Comparison of ENCODE assay signal across 20 cellular contexts in genomic region chr4:60619531-60620305, GRCh38.
A peak's percentile ranks its signal among the peaks of the same experiment; 100 is the strongest.
DNase-seq lines count a peak whose midpoint lies in the region; ATAC-seq, FAIRE-seq and TF ChIP-seq lines count a peak whose summit lies in the region.
"Had no signal": no experiment of that assay in that cellular context is flagged by ENCODE, and none has a peak within 500 bp of the region (broad histone marks: within the 10 kb centered on the region; RNA-seq: fewer than 3 reads in every experiment).

No MANE protein-coding gene starts in this region.

- ATAC-seq in left cardiac atrium (no peak), heart left ventricle (no peak), HG02885 (IDR thresholded peaks at IDR 0.05; ENCODE audit: poor library complexity, unreplicated experiment) (no peak)

- H3K9me3 Mint-ChIP-seq in astrocyte (ENCODE audit: unreplicated experiment): peaks cover 7% of the 10 kb centered on the region

- no peak overlapping the region for H3K4me3 Mint-ChIP-seq in astrocyte (ENCODE audit: unreplicated experiment)
- H3K4me3 Mint-ChIP-seq: IgD-negative memory B cell had no signal

- TF ChIP-seq POLR2A in heart left ventricle (IDR thresholded peaks at IDR 0.05): no peak

- no peaks in the 10 kb centered on the region for H3K4me1 Mint-ChIP-seq in astrocyte (ENCODE audit: low read depth, unreplicated experiment)
- H3K4me1 Mint-ChIP-seq: IgD-negative memory B cell had no signal

- peak overlapping the region; percentile 8 for H3K4me2 ChIP-seq in astrocyte (ENCODE audit: low read length)
- H3K4me2 ChIP-seq: BLaER1 had no signal

- no peaks in the 10 kb centered on the region for H3K79me2 ChIP-seq in astrocyte (ENCODE audit: insufficient read depth, low read length)

- H3K27me3 Mint-ChIP-seq in astrocyte (ENCODE audit: low read depth, unreplicated experiment): no peaks in the 10 kb centered on the region
- H3K27me3 Mint-ChIP-seq: IgD-negative memory B cell had no signal

- no peak for FAIRE-seq in astrocyte (lab: Jason Lieb, UNC)
- FAIRE-seq: GM12892, GM19239, RCC 7860 had no signal

- H3K9me3 ChIP-seq in astrocyte (ENCODE audit: insufficient read depth, low read depth, low read length): no peaks in the 10 kb centered on the region
- peaks cover 0 to 24% (median 0%) of the 10 kb centered on the region in 12 donors for H3K9me3 ChIP-seq in heart left ventricle
- H3K9me3 ChIP-seq: BLaER1 had no signal

- H2AFZ ChIP-seq in astrocyte (ENCODE audit: low read depth, low read length): no peak overlapping the region

- H3K27ac ChIP-seq in astrocyte (ENCODE audit: low read depth, low read length): no peak overlapping the region
- no peak overlapping the region for H3K27ac ChIP-seq in heart left ventricle
- H3K27ac ChIP-seq: BLaER1 had no signal

- H3K36me3 Mint-ChIP-seq in astrocyte (ENCODE audit: low read depth, unreplicated experiment): no peaks in the 10 kb centered on the region
- H3K36me3 Mint-ChIP-seq: IgD-negative memory B cell had no signal

- H3K4me3 ChIP-seq in astrocyte (ENCODE audit: insufficient read depth, low read depth, low read length) (no peak overlapping the region), heart left ventricle (no peak overlapping the region)
- H3K4me3 ChIP-seq: BLaER1 had no signal

- no peak overlapping the region for H3K27ac Mint-ChIP-seq in astrocyte (ENCODE audit: unreplicated experiment)
- H3K27ac Mint-ChIP-seq: IgD-negative memory B cell had no signal

- no peaks in the 10 kb centered on the region for H3K4me1 ChIP-seq in astrocyte (ENCODE audit: insufficient read depth, low read length)
- no peaks in the 10 kb centered on the region for H3K4me1 ChIP-seq in heart left ventricle
- H3K4me1 ChIP-seq: BLaER1 had no signal

- intact Hi-C loops in left cardiac atrium (cut with DNase I) (no loop called here), heart left ventricle (cut with DNase I) (no loop called here)

- H3K36me3 ChIP-seq in astrocyte (ENCODE audit: insufficient read depth, low read length) (no peaks in the 10 kb centered on the region), heart left ventricle (no peaks in the 10 kb centered on the region)
- H3K36me3 ChIP-seq: BLaER1 had no signal

- DNase-seq in AG08396 (ENCODE audit: low spot score): peak; percentile 13
- DNase-seq in GM04504 (ENCODE audit: low read depth): peak; percentile 43
- peak; percentile 12 for DNase-seq in astrocyte (ENCODE audit: low read depth)
- DNase-seq in iris pigment epithelial cell (ENCODE audit: low read depth): peak; percentile 3
- DNase-seq in left cardiac atrium: no peak
- DNase-seq in heart left ventricle: no peak
- no peak for DNase-seq in HuH-7.5 (ENCODE audit: low spot score)
- DNase-seq: ACHN, DMS 273 treated with DMSO at 0.1 percent for 48 hours, HCEC 1CT, NCI-H1436 treated with DMSO at 0.1 percent for 48 hours, NCI-H2227 treated with DMSO at 0.1 percent for 48 hours, NCI-H69, SHP77 treated with DMSO at 0.1 percent for 48 hours had no signal

- TF ChIP-seq CTCF in astrocyte (IDR thresholded peaks at IDR 0.05; ENCODE audit: insufficient read depth, low read depth, low read length): no peak
- no peak for TF ChIP-seq CTCF in heart left ventricle (IDR thresholded peaks at IDR 0.05)

- WGBS in heart left ventricle, 4 donors: 67 to 71% (median 68%) methylated on average over 2 of the region's 2 CpGs

- H3K27me3 ChIP-seq in astrocyte (ENCODE audit: insufficient read depth, low read length) (no peaks in the 10 kb centered on the region), heart left ventricle (no peaks in the 10 kb centered on the region)
- H3K27me3 ChIP-seq: BLaER1 had no signal

- no peaks in the 10 kb centered on the region for H4K20me1 ChIP-seq in astrocyte (ENCODE audit: insufficient read depth, low read length)
- H4K20me1 ChIP-seq: BLaER1 had no signal

- H3K9ac ChIP-seq in astrocyte (ENCODE audit: low read length): peak overlapping the region; percentile 8
- H3K9ac ChIP-seq: BLaER1 had no signal

Comparison
In these comparisons a context has a peak if more than half of its experiments do, and no peak if none do; other contexts are left out.
1. DNase-seq: peak in AG08396 (single experiment), GM04504 (single experiment), astrocyte (single experiment) and iris pigment epithelial cell (single experiment); none in left cardiac atrium (single experiment), heart left ventricle (0 of 5) and HuH-7.5 (single experiment).